34 cellular contexts compared by ENCODE assay signal in the genomic region with DNA sequence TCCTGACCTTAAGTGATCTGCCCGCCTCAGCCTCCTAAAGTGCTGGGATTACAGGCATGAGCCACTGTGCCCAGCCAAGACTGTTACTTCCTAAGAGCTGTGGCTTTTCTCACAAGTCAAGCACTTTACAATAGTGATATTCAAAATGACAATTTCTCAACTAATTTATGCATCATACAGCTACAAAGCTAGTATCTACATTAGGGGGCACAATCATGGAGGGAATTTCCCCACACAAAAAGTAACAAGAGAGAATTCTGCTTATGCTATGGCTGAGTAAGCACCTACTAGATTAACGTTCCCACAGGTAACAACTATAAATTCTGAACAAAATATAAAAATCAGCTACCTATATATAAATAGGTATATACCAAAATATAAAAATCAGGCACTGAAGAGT.
"Had no signal": no experiment of that assay in that cellular context is flagged by ENCODE, and none has a peak within 500 bp of the region (broad histone marks: within the 10 kb centered on the region; RNA-seq: fewer than 3 reads in every experiment).

No MANE protein-coding gene starts in this region.

- DNase-seq: Karpas-422, Kasumi-1, MG63, MM.1S, MV-4-11, NCI-H1048, NCI-H1092, NCI-H1092 treated with DMSO at 0.1 percent for 48 hours, NCI-H1105, NCI-H1105 treated with DMSO at 0.1 percent for 48 hours, NCI-H1417, NCI-H1417 treated with DMSO at 0.1 percent for 48 hours, NCI-H1436, NCI-H1436 treated with DMSO at 0.1 percent for 48 hours, NCI-H146, NCI-H1694, NCI-H1694 treated with DMSO at 0.1 percent for 48 hours, NCI-H187, NCI-H187 treated with DMSO at 0.1 percent for 48 hours, NCI-H1930, NCI-H2029, NCI-H2029 treated with DMSO at 0.1 percent for 48 hours, NCI-H2081, NCI-H2081 treated with DMSO at 0.1 percent for 48 hours, NCI-H2107, NCI-H2171, NCI-H2171 treated with DMSO at 0.1 percent for 48 hours, NCI-H2227 treated with DMSO at 0.1 percent for 48 hours, NCI-H226, NCI-H345, NCI-H446, NCI-H446 treated with DMSO at 0.1 percent for 48 hours, NCI-H510A, NCI-H510A treated with DMSO at 0.1 percent for 48 hours had no signal
